ENCODE assay signal across 16 cellular contexts in genomic region chr14:68894802-68895201, GRCh38.
DNase-seq lines count a peak whose midpoint lies in the region; ATAC-seq and TF ChIP-seq lines count a peak whose summit lies in the region.
"Had no signal": no experiment of that assay in that cellular context is flagged by ENCODE, and none has a peak within 500 bp of the region (broad histone marks: within the 10 kb centered on the region; RNA-seq: fewer than 3 reads in every experiment).

No MANE protein-coding gene starts in this region.

- no peaks in the 10 kb centered on the region for H3K9me3 Mint-ChIP-seq in activated T-cell treated with anti-CD3 and anti-CD28 coated beads, Interleukin-2, amount 50 U/mL, for 24 hours
- H3K9me3 Mint-ChIP-seq in activated T-cell treated with anti-CD3 and anti-CD28 coated beads, Interleukin-2, amount 50 U/mL, for 72 hours, result no peaks in the 10 kb centered on the region
- H3K9me3 Mint-ChIP-seq: GM23338 had no signal

- peaks cover 7 to 80% of the 10 kb centered on the region in 2 donors for H3K4me1 ChIP-seq in thoracic aorta (ENCODE audit: control insufficient read depth in 1 of 2, low read depth in 2 of 2)

- intact Hi-C loops in Right ventricle myocardium superior (cut with DNase I), result no loop called here

- no peak overlapping the region for H3K4me3 Mint-ChIP-seq in activated T-cell treated with anti-CD3 and anti-CD28 coated beads, Interleukin-2, amount 50 U/mL, for 24 hours
- no peak overlapping the region for H3K4me3 Mint-ChIP-seq in activated T-cell treated with anti-CD3 and anti-CD28 coated beads, Interleukin-2, amount 50 U/mL, for 72 hours
- H3K4me3 Mint-ChIP-seq: GM23338 had no signal

- H3K36me3 Mint-ChIP-seq in activated T-cell treated with anti-CD3 and anti-CD28 coated beads, Interleukin-2, amount 50 U/mL, for 24 hours (ENCODE audit: low read depth), result peaks cover 83% of the 10 kb centered on the region
- peaks cover 0 to 3% of the 10 kb centered on the region in 2 donors for H3K36me3 Mint-ChIP-seq in activated T-cell treated with anti-CD3 and anti-CD28 coated beads, Interleukin-2, amount 50 U/mL, for 72 hours (ENCODE audit: insufficient read depth in 2 of 2)

- H3K9me3 ChIP-seq in thoracic aorta, result no peaks in the 10 kb centered on the region

- H3K36me3 ChIP-seq in brain microvascular endothelial cell (replicated peaks) (peaks cover 91% of the 10 kb centered on the region), thoracic aorta (peaks cover 51% of the 10 kb centered on the region)

- no peak overlapping the region for H3K4me3 ChIP-seq in brain microvascular endothelial cell (ENCODE audit: low read depth, low read length)
- no peak overlapping the region for H3K4me3 ChIP-seq in thoracic aorta
- H3K4me3 ChIP-seq: GM23338 had no signal

- in situ Hi-C loops in brain microvascular endothelial cell (cut with HindIII; ENCODE audit: low pct_ligation_motif_present, low sequenced_read_pairs), result loop anchor here (25.0 kb wide), 1 partner anchor 192 kb away; no protein-coding TSS in a partner anchor

- H3K27me3 ChIP-seq in brain microvascular endothelial cell (replicated peaks), result no peaks in the 10 kb centered on the region
- H3K27me3 ChIP-seq in thoracic aorta (replicated peaks; ENCODE audit: insufficient read depth), result no peaks in the 10 kb centered on the region

- no peak for ATAC-seq in activated T-cell treated with anti-CD3 and anti-CD28 coated beads, Interleukin-2, amount 50 U/mL, for 72 hours (replicated peaks in 1 of 2)
- ATAC-seq in thoracic aorta (ENCODE audit: insufficient number of reproducible peaks, low FRiP score, low read depth) (no peak), Right ventricle myocardium superior (ENCODE audit: poor library complexity) (no peak)
- ATAC-seq: activated CD4-positive, CD25-positive, alpha-beta regulatory T cell treated with anti-CD3 and anti-CD28 coated beads, Interleukin-2, amount 50 U/mL, for 24 hours; GM23338; Panc1 had no signal

- H3K27ac Mint-ChIP-seq in activated T-cell treated with anti-CD3 and anti-CD28 coated beads, Interleukin-2, amount 50 U/mL, for 24 hours, result peak overlapping the region; percentile 72
- no peak overlapping the region for H3K27ac Mint-ChIP-seq in activated T-cell treated with anti-CD3 and anti-CD28 coated beads, Interleukin-2, amount 50 U/mL, for 72 hours
- H3K27ac Mint-ChIP-seq: GM23338 had no signal

- TF ChIP-seq CTCF in brain microvascular endothelial cell (IDR thresholded peaks at IDR 0.05; ENCODE audit: low read depth, low read length, missing control alignments), result no peak
- no peak for TF ChIP-seq CTCF in thoracic aorta (IDR thresholded peaks at IDR 0.05)

- peak overlapping the region; percentile 67 for H3K27ac ChIP-seq in brain microvascular endothelial cell
- peak overlapping the region; percentile 67 to 80 for H3K27ac ChIP-seq in thoracic aorta

- peaks cover 25% of the 10 kb centered on the region for H3K4me1 Mint-ChIP-seq in activated T-cell treated with anti-CD3 and anti-CD28 coated beads, Interleukin-2, amount 50 U/mL, for 24 hours (ENCODE audit: low read depth)
- H3K4me1 Mint-ChIP-seq in activated T-cell treated with anti-CD3 and anti-CD28 coated beads, Interleukin-2, amount 50 U/mL, for 72 hours (ENCODE audit: low read depth), result peaks cover 33% of the 10 kb centered on the region

- H3K27me3 Mint-ChIP-seq in activated T-cell treated with anti-CD3 and anti-CD28 coated beads, Interleukin-2, amount 50 U/mL, for 24 hours, result no peaks in the 10 kb centered on the region
- no peaks in the 10 kb centered on the region for H3K27me3 Mint-ChIP-seq in activated T-cell treated with anti-CD3 and anti-CD28 coated beads, Interleukin-2, amount 50 U/mL, for 72 hours (ENCODE audit: low read depth)

- no peak for DNase-seq in activated T-cell treated with anti-CD3 and anti-CD28 coated beads, Interleukin-2, amount 50 U/mL, for 24 hours
- no peak for DNase-seq in activated T-cell treated with anti-CD3 and anti-CD28 coated beads, Interleukin-2, amount 50 U/mL, for 72 hours
- DNase-seq in brain microvascular endothelial cell (peak; percentile 68), glomerular endothelial cell (ENCODE audit: extremely low read depth, low read depth, low spot score) (peak; percentile 57), thoracic aorta (ENCODE audit: low spot score) (no peak), DMS153 (lab: John Stamatoyannopoulos, UW) (no peak), Right ventricle myocardium superior (no peak)
- DNase-seq in activated CD4-positive, CD25-positive, alpha-beta regulatory T cell (lab: John Stamatoyannopoulos, UW), result no peak
- DNase-seq: activated T-cell treated with anti-CD3 and anti-CD28 coated beads for 4 hours; NCI-H1105; NCI-H446 treated with DMSO at 0.1 percent for 48 hours; stimulated activated CD4-positive, alpha-beta T cell treated with anti-CD3 and anti-CD28 coated beads, Interleukin-4, amount 100 ng/mL, for 24 hours; T-helper 1 cell had no signal

Comparison
In these comparisons a context has a peak if more than half of its experiments do, and no peak if none do; other contexts are left out.
1. DNase-seq: peak in brain microvascular endothelial cell (single experiment) and glomerular endothelial cell (single experiment); none in activated T-cell treated with anti-CD3 and anti-CD28 coated beads, Interleukin-2, amount 50 U/mL, for 24 hours (single experiment), activated T-cell treated with anti-CD3 and anti-CD28 coated beads, Interleukin-2, amount 50 U/mL, for 72 hours (0 of 2), thoracic aorta (single experiment), DMS153 (single experiment), activated CD4-positive, CD25-positive, alpha-beta regulatory T cell (0 of 4) and Right ventricle myocardium superior (single experiment).